8 cellular contexts compared by ENCODE assay signal in the genomic region with DNA sequence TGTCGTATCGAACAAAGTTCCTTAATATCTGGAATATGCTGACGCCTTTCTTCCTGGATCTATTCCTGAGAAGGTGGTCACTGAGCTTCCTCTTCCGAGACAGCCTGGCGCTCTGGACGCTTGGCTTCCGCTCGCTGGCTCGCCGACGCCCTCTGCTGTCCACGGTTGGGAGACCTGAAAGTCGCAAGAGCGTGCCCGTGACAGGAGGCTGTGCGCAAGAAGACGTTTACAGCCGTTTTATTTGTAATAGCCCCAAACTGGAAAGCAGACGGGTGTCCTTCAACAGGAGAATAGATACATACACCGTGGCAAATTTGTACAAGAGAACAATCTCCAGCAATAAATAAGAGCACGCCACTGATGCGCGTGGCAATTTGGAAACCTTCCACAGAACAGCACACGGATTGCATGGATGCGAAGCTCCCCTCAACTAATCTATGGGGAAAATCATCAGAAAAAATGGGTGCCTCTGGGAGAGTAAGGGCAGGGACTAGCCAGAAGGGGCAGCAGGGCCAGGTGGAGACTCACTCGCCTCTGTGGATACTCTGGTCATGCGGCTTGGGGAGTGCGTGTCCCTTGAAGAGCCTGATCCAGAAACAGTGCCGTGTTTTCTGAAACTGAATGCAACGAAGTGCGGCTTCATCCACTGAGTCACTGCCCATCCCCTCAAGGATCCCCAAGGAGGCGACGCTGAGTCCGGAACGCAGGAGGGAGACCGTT. TPM values are rescaled to one million over a fixed set of nuclear protein-coding genes. Genes with fewer than 3 reads are reported as not detected.
A peak's percentile ranks its signal among the peaks of the same experiment; 100 is the strongest.
DNase-seq lines count a peak whose midpoint lies in the region; ATAC-seq and TF ChIP-seq lines count a peak whose summit lies in the region.

No MANE protein-coding gene starts in this region.

- no peak overlapping the region for H3K27ac Mint-ChIP-seq in activated CD8-positive, alpha-beta T cell treated with anti-CD3 and anti-CD28 coated beads for 36 hours

- peaks cover 4 to 6% of the 10 kb centered on the region in 2 donors for H3K4me1 ChIP-seq in duodenal mucosa (ENCODE audit: control insufficient read depth in 1 of 2, insufficient read depth in 2 of 2, low read length in 2 of 2)
- peaks cover 14% of the 10 kb centered on the region for H3K4me1 ChIP-seq in lower lobe of right lung

- no peaks in the 10 kb centered on the region for H3K36me3 Mint-ChIP-seq in activated CD8-positive, alpha-beta T cell treated with anti-CD3 and anti-CD28 coated beads for 36 hours (ENCODE audit: low read depth)

- H3K27ac ChIP-seq in duodenal mucosa (ENCODE audit: low read depth, low read length) (no peak overlapping the region), lower lobe of right lung (no peak overlapping the region)

- POLR2A ChIA-PET in activated CD8-positive, alpha-beta T cell treated with anti-CD3 and anti-CD28 coated beads for 36 hours (lab: Charles Lee): interaction anchor here (1.1 to 1.8 kb wide), 2 partner anchors 59 to 137 kb away, joined by 3 to 5 read pairs; no protein-coding TSS in a partner anchor

- H3K4me3 Mint-ChIP-seq in activated CD8-positive, alpha-beta T cell treated with anti-CD3 and anti-CD28 coated beads for 36 hours: no peak overlapping the region

- no peaks in the 10 kb centered on the region for H3K36me3 ChIP-seq in duodenal mucosa (ENCODE audit: control insufficient read depth in 1 of 2, insufficient read depth in 2 of 2, low read length in 2 of 2)
- H3K36me3 ChIP-seq in lower lobe of right lung: no peaks in the 10 kb centered on the region

- peaks cover 8 to 16% of the 10 kb centered on the region in 2 donors for H3K27me3 ChIP-seq in duodenal mucosa (ENCODE audit: control insufficient read depth in 1 of 2, insufficient read depth in 2 of 2, low read length in 2 of 2)
- peaks cover 42% of the 10 kb centered on the region for H3K27me3 ChIP-seq in lower lobe of right lung (ENCODE audit: low read depth)

- CTCF ChIA-PET in activated CD8-positive, alpha-beta T cell treated with anti-CD3 and anti-CD28 coated beads for 36 hours (lab: Charles Lee): interaction anchor here (0.6 to 2.0 kb wide), 44 partner anchors 8 to 162 kb away, joined by 3 to 78 read pairs (median 5); no protein-coding TSS in a partner anchor

- ATAC-seq in HG02852 (IDR thresholded peaks at IDR 0.05; ENCODE audit: unreplicated experiment): peak; percentile 56
- ATAC-seq in activated CD8-positive, alpha-beta T cell treated with anti-CD3 and anti-CD28 coated beads for 36 hours: no peak
- peak; percentile 91 to 94 for ATAC-seq in lower lobe of right lung
- no peak for ATAC-seq in GM19455 (IDR thresholded peaks at IDR 0.05; ENCODE audit: unreplicated experiment)

- TF ChIP-seq CTCF in activated CD8-positive, alpha-beta T cell treated with anti-CD3 and anti-CD28 coated beads for 36 hours (IDR thresholded peaks at IDR 0.05): peak; percentile 94
- peak; percentile 90 for TF ChIP-seq CTCF in lower lobe of right lung (IDR thresholded peaks at IDR 0.05)

- peaks cover 7% of the 10 kb centered on the region for H3K4me1 Mint-ChIP-seq in activated CD8-positive, alpha-beta T cell treated with anti-CD3 and anti-CD28 coated beads for 36 hours (ENCODE audit: low read depth)

- H3K9me3 ChIP-seq in duodenal mucosa (ENCODE audit: control insufficient read depth in 1 of 2, low read length in 2 of 2): no peaks in the 10 kb centered on the region
- no peaks in the 10 kb centered on the region for H3K9me3 ChIP-seq in lower lobe of right lung

- no peak overlapping the region for H3K9ac ChIP-seq in duodenal mucosa (ENCODE audit: low read depth in 1 of 2, low read length in 2 of 2)

- H3K27me3 Mint-ChIP-seq in activated CD8-positive, alpha-beta T cell treated with anti-CD3 and anti-CD28 coated beads for 36 hours: peaks cover 26% of the 10 kb centered on the region

- H3K9me3 Mint-ChIP-seq in activated CD8-positive, alpha-beta T cell treated with anti-CD3 and anti-CD28 coated beads for 36 hours: no peaks in the 10 kb centered on the region

- H3K4me3 ChIP-seq in duodenal mucosa (ENCODE audit: low read depth in 1 of 2, low read length in 2 of 2) (peak overlapping the region; percentile 41 to 46), lower lobe of right lung (peak overlapping the region; percentile 41)

- intact Hi-C loops in activated CD8-positive, alpha-beta T cell treated with anti-CD3 and anti-CD28 coated beads for 36 hours (cut with micrococcal nuclease): loop anchor here (2.0 kb wide), 1 partner anchor 136 kb away; no protein-coding TSS in a partner anchor
- intact Hi-C loops in lower lobe of right lung (cut with DNase I): loop anchor here (5.0 kb wide), 1 partner anchor 136 kb away; no protein-coding TSS in a partner anchor

- DNase-seq in GM04504 (ENCODE audit: low read depth): peak; percentile 34
- peak; percentile 4 for DNase-seq in NCI-H345 treated with DMSO at 0.1 percent for 48 hours (lab: John Stamatoyannopoulos, UW; ENCODE audit: unreplicated experiment)
- peak; percentile 84 for DNase-seq in activated CD8-positive, alpha-beta T cell treated with anti-CD3 and anti-CD28 coated beads for 36 hours
- peak; percentile 88 for DNase-seq in lower lobe of right lung
- DNase-seq in stimulated activated CD4-positive, alpha-beta T cell treated with anti-CD3 and anti-CD28 coated beads, Interleukin-4, amount 100 ng/mL, for 48 hours (ENCODE audit: low read depth in 2 of 2): peak; percentile 75 to 80

RNA-seq across cellular contexts. Expression of a gene that starts 41.5 kb away (rescaled TPM):
- 100 to 1,000 TPM; 207 to 216 TPM for total RNA-seq in activated CD8-positive, alpha-beta T cell treated with anti-CD3 and anti-CD28 coated beads for 36 hours
- total RNA-seq in lower lobe of right lung: 38.9 TPM

RNA-seq across cellular contexts. Expression of a gene that starts 42.5 kb away (rescaled TPM):
- under 1 TPM; 0.18 to 0.31 TPM for total RNA-seq in activated CD8-positive, alpha-beta T cell treated with anti-CD3 and anti-CD28 coated beads for 36 hours
- total RNA-seq in lower lobe of right lung: 0.18 TPM

Comparison
In these comparisons a context has a peak if more than half of its experiments do, and no peak if none do; other contexts are left out.
1. DNase-seq: peak in every context shown above with its lines; median percentile 88 in lower lobe of right lung; 84 in activated CD8-positive, alpha-beta T cell treated with anti-CD3 and anti-CD28 coated beads for 36 hours; 78 in stimulated activated CD4-positive, alpha-beta T cell treated with anti-CD3 and anti-CD28 coated beads, Interleukin-4, amount 100 ng/mL, for 48 hours; 34 in GM04504; 4 in NCI-H345 treated with DMSO at 0.1 percent for 48 hours.
2. ATAC-seq: peak in HG02852 (single experiment) and lower lobe of right lung (2 of 2); none in activated CD8-positive, alpha-beta T cell treated with anti-CD3 and anti-CD28 coated beads for 36 hours (single experiment) and GM19455 (single experiment).